1 cellular context compared by ENCODE assay signal in genomic region chr4:99856166-99856565, GRCh38.
TF ChIP-seq lines count a peak whose summit lies in the region.

No MANE protein-coding gene starts in this region.

TF ChIP-seq in H1, 55 proteins besides CTCF, POLR2A, EP300 and RAD21 (continued from another document):
- TF ChIP-seq SAP30 (IDR thresholded peaks at IDR 0.05; ENCODE audit: insufficient read depth, insufficient replicate concordance, low read length) (no peak), ASH2L (IDR thresholded peaks at IDR 0.05; ENCODE audit: low read length) (no peak), RBBP5 (IDR thresholded peaks at IDR 0.05; ENCODE audit: borderline replicate concordance, low read depth, low read length) (no peak), SIX5 (IDR thresholded peaks at IDR 0.05; ENCODE audit: low read depth, low read length) (no peak), CTBP2 (IDR thresholded peaks at IDR 0.05; ENCODE audit: borderline replicate concordance, insufficient read depth, insufficient read length, low read length) (no peak), JUN (IDR thresholded peaks at IDR 0.05; ENCODE audit: low read depth, low read length) (no peak), E2F6 (IDR thresholded peaks at IDR 0.05) (no peak), ATF2 (IDR thresholded peaks at IDR 0.05; ENCODE audit: low read length) (no peak), USF2 (IDR thresholded peaks at IDR 0.05; ENCODE audit: low read length) (no peak), KDM5A (IDR thresholded peaks at IDR 0.05; ENCODE audit: low read length) (no peak), BACH1 (IDR thresholded peaks at IDR 0.05; ENCODE audit: low read length) (no peak), SIRT6 (IDR thresholded peaks at IDR 0.05; ENCODE audit: low read length) (no peak), CHD2 (IDR thresholded peaks at IDR 0.05; ENCODE audit: low read length) (no peak), PHF8 (conservative IDR thresholded peaks at IDR 0.05; ENCODE audit: low read depth, low read length) (no peak), SP1 (IDR thresholded peaks at IDR 0.05; ENCODE audit: low read depth, low read length) (no peak), ATF3 (IDR thresholded peaks at IDR 0.05; ENCODE audit: insufficient read depth, low read depth, low read length) (no peak)
